9 cellular contexts compared by ENCODE assay signal in genomic region chr12:8227732-8228077, GRCh38. TPM values are rescaled to one million over a fixed set of nuclear protein-coding genes. Genes with fewer than 3 reads are reported as not detected.
A peak's percentile ranks its signal among the peaks of the same experiment; 100 is the strongest.
DNase-seq lines count a peak whose midpoint lies in the region; ATAC-seq and TF ChIP-seq lines count a peak whose summit lies in the region.
"Not testable (repeated sequence)": the region's sequence is repeated elsewhere in the genome, so short reads cannot be mapped to it uniquely, and the experiment has no call there.
"Had no signal": no experiment of that assay in that cellular context is flagged by ENCODE, and none has a peak within 500 bp of the region (broad histone marks: within the 10 kb centered on the region; RNA-seq: fewer than 3 reads in every experiment).

No MANE protein-coding gene starts in this region.

- not testable (repeated sequence) for H3K9me3 Mint-ChIP-seq in CD8-positive, alpha-beta memory T cell; IgD-negative memory B cell; activated CD4-positive, alpha-beta T cell treated with anti-CD3 and anti-CD28 coated beads for 36 hours (ENCODE audit: low read depth); activated naive CD8-positive, alpha-beta T cell treated with anti-CD3 and anti-CD28 coated beads for 36 hours; effector memory CD8-positive, alpha-beta T cell

- not testable (repeated sequence) for ATAC-seq in activated CD4-positive, alpha-beta T cell treated with anti-CD3 and anti-CD28 coated beads for 36 hours; effector memory CD8-positive, alpha-beta T cell (replicated peaks); right lobe of liver; upper lobe of right lung

- 70% methylated on average over 4 of the region's 7 CpGs for WGBS in right lobe of liver (ENCODE audit: insufficient coverage, low coverage, low lambda C conversion rate, missing lambda C conversion rate)

- CTCF ChIA-PET in CD8-positive, alpha-beta memory T cell (lab: Charles Lee): interaction anchor here (1.6 kb wide), 1 partner anchor 9 kb away, joined by 4 read pairs; no protein-coding TSS in a partner anchor
- CTCF ChIA-PET in activated CD4-positive, alpha-beta T cell treated with anti-CD3 and anti-CD28 coated beads for 36 hours (lab: Charles Lee): interaction anchor here (0.6 kb wide), 1 partner anchor 970 kb away, joined by 3 read pairs; no protein-coding TSS in a partner anchor

- H3K4me3 ChIP-seq in CD8-positive, alpha-beta memory T cell (ENCODE audit: low read length); skeletal muscle satellite cell (ENCODE audit: low read length): not testable (repeated sequence)
- peak overlapping the region in 2 of 3 donors; percentile 12 to 16 for H3K4me3 ChIP-seq in right lobe of liver
- H3K4me3 ChIP-seq in upper lobe of right lung: peak overlapping the region; percentile 36

- DNase-seq in CD8-positive, alpha-beta memory T cell; activated CD4-positive, alpha-beta T cell treated with anti-CD3 and anti-CD28 coated beads for 36 hours; activated naive CD8-positive, alpha-beta T cell treated with anti-CD3 and anti-CD28 coated beads for 36 hours; effector memory CD8-positive, alpha-beta T cell; right lobe of liver; upper lobe of right lung: not testable (repeated sequence)

- peak overlapping the region in 4 of 7 donors; percentile 29 to 82 (median 72) for H3K4me3 Mint-ChIP-seq in CD8-positive, alpha-beta memory T cell
- H3K4me3 Mint-ChIP-seq in IgD-negative memory B cell: peak overlapping the region; percentile 80 to 90 (median 85)
- H3K4me3 Mint-ChIP-seq in activated CD4-positive, alpha-beta T cell treated with anti-CD3 and anti-CD28 coated beads for 36 hours: peak overlapping the region; percentile 55
- H3K4me3 Mint-ChIP-seq in activated naive CD8-positive, alpha-beta T cell treated with anti-CD3 and anti-CD28 coated beads for 36 hours: peak overlapping the region; percentile 72
- H3K4me3 Mint-ChIP-seq in effector memory CD8-positive, alpha-beta T cell: peak overlapping the region; percentile 65 to 71

- not testable (repeated sequence) for H3K9me3 ChIP-seq in CD8-positive, alpha-beta memory T cell (ENCODE audit: low read length); right lobe of liver; skeletal muscle satellite cell (replicated peaks; ENCODE audit: low read length); upper lobe of right lung

- H3K36me3 Mint-ChIP-seq in CD8-positive, alpha-beta memory T cell; IgD-negative memory B cell; activated CD4-positive, alpha-beta T cell treated with anti-CD3 and anti-CD28 coated beads for 36 hours (ENCODE audit: low read depth); activated naive CD8-positive, alpha-beta T cell treated with anti-CD3 and anti-CD28 coated beads for 36 hours; effector memory CD8-positive, alpha-beta T cell (ENCODE audit: insufficient read depth): not testable (repeated sequence)

- not testable (repeated sequence) for TF ChIP-seq POLR2A in right lobe of liver (IDR thresholded peaks at IDR 0.05)

- intact Hi-C loops in activated CD4-positive, alpha-beta T cell treated with anti-CD3 and anti-CD28 coated beads for 36 hours (cut with DNase I, micrococcal nuclease); right lobe of liver (cut with DNase I); upper lobe of right lung (cut with DNase I): not testable (repeated sequence)

- H3K9ac ChIP-seq in skeletal muscle satellite cell (ENCODE audit: low read depth, low read length): not testable (repeated sequence)

- POLR2A ChIA-PET in CD8-positive, alpha-beta memory T cell (lab: Charles Lee); activated CD4-positive, alpha-beta T cell treated with anti-CD3 and anti-CD28 coated beads for 36 hours (lab: Charles Lee): not testable (repeated sequence)

- peaks cover 3 to 13% of the 10 kb centered on the region in 2 donors for H3K27me3 Mint-ChIP-seq in CD8-positive, alpha-beta memory T cell
- not testable (repeated sequence) for H3K27me3 Mint-ChIP-seq in IgD-negative memory B cell; activated CD4-positive, alpha-beta T cell treated with anti-CD3 and anti-CD28 coated beads for 36 hours
- peaks cover 13% of the 10 kb centered on the region for H3K27me3 Mint-ChIP-seq in activated naive CD8-positive, alpha-beta T cell treated with anti-CD3 and anti-CD28 coated beads for 36 hours
- peaks cover 23 to 55% of the 10 kb centered on the region in 2 donors for H3K27me3 Mint-ChIP-seq in effector memory CD8-positive, alpha-beta T cell

- H3K27ac ChIP-seq in CD8-positive, alpha-beta memory T cell (ENCODE audit: low read depth, low read length); right lobe of liver; upper lobe of right lung: not testable (repeated sequence)

- not testable (repeated sequence) for H3K27me3 ChIP-seq in CD8-positive, alpha-beta memory T cell (ENCODE audit: insufficient read depth, low read length, poor library complexity, severe bottlenecking); right lobe of liver; skeletal muscle satellite cell (ENCODE audit: control insufficient read depth, insufficient read depth, low read length); upper lobe of right lung

- H3K4me1 Mint-ChIP-seq in CD8-positive, alpha-beta memory T cell: peaks cover 5 to 14% (median 6%) of the 10 kb centered on the region in 3 donors
- H3K4me1 Mint-ChIP-seq in IgD-negative memory B cell: peaks cover 4 to 11% (median 6%) of the 10 kb centered on the region in 3 donors
- H3K4me1 Mint-ChIP-seq in activated CD4-positive, alpha-beta T cell treated with anti-CD3 and anti-CD28 coated beads for 36 hours: peaks cover 12% of the 10 kb centered on the region
- H3K4me1 Mint-ChIP-seq in activated naive CD8-positive, alpha-beta T cell treated with anti-CD3 and anti-CD28 coated beads for 36 hours: not testable (repeated sequence)
- peaks cover 6 to 14% of the 10 kb centered on the region in 2 donors for H3K4me1 Mint-ChIP-seq in effector memory CD8-positive, alpha-beta T cell (ENCODE audit: low read depth in 2 of 2)

- H3K4me2 ChIP-seq in skeletal muscle satellite cell (ENCODE audit: low read length): peak overlapping the region; percentile 45

- not testable (repeated sequence) for H3K4me1 ChIP-seq in CD8-positive, alpha-beta memory T cell (ENCODE audit: insufficient read depth, low read length); right lobe of liver; skeletal muscle satellite cell (ENCODE audit: control insufficient read depth, insufficient read depth, low read length); upper lobe of right lung

- TF ChIP-seq CTCF in right lobe of liver (IDR thresholded peaks at IDR 0.05); upper lobe of right lung (IDR thresholded peaks at IDR 0.05): not testable (repeated sequence)

- peak overlapping the region in 3 of 8 donors; percentile 54 to 88 (median 79) for H3K27ac Mint-ChIP-seq in CD8-positive, alpha-beta memory T cell
- peak overlapping the region in 1 of 3 donors; percentile 23 for H3K27ac Mint-ChIP-seq in IgD-negative memory B cell
- not testable (repeated sequence) for H3K27ac Mint-ChIP-seq in activated CD4-positive, alpha-beta T cell treated with anti-CD3 and anti-CD28 coated beads for 36 hours; activated naive CD8-positive, alpha-beta T cell treated with anti-CD3 and anti-CD28 coated beads for 36 hours
- peak overlapping the region in 1 of 2 donors; percentile 28 for H3K27ac Mint-ChIP-seq in effector memory CD8-positive, alpha-beta T cell

- H3K36me3 ChIP-seq in CD8-positive, alpha-beta memory T cell (ENCODE audit: insufficient read depth, low read length); right lobe of liver; skeletal muscle satellite cell (ENCODE audit: insufficient read depth, low read length); upper lobe of right lung: not testable (repeated sequence)

RNA-seq across cellular contexts. Expression of gene FAM90A1, which starts 0.3 kb away (rescaled TPM):
- total RNA-seq in CD8-positive, alpha-beta memory T cell: not detected
- 0.12 TPM for polyA plus RNA-seq in CD8-positive, alpha-beta memory T cell
- not detected for polyA plus RNA-seq in IgD-negative memory B cell
- total RNA-seq in activated CD4-positive, alpha-beta T cell treated with anti-CD3 and anti-CD28 coated beads for 36 hours: under 1 TPM; 0.32 to 0.33 TPM
- total RNA-seq in activated naive CD8-positive, alpha-beta T cell treated with anti-CD3 and anti-CD28 coated beads for 36 hours: under 1 TPM; 0.40 to 0.41 TPM
- total RNA-seq in right lobe of liver (under 1 TPM in 1 of 6 experiments, not detected in 5; 0.07 TPM), upper lobe of right lung (0.43 TPM)
- total RNA-seq in skeletal muscle satellite cell (2012; rRNA removed): under 0.01 and 0.22 TPM in 2 replicates
- polyA plus RNA-seq: neural cell had no signal
